19 cellular contexts compared by ENCODE assay signal in genomic region chr10:117892681-117893220, GRCh38.
"Had no signal": no experiment of that assay in that cellular context is flagged by ENCODE, and none has a peak within 500 bp of the region (broad histone marks: within the 10 kb centered on the region; RNA-seq: fewer than 3 reads in every experiment).

No MANE protein-coding gene starts in this region.

- H3K36me3 ChIP-seq: brain microvascular endothelial cell, thyroid gland had no signal

- H3K9me3 ChIP-seq: thyroid gland had no signal

- H3K4me3 Mint-ChIP-seq: activated CD4-positive, alpha-beta T cell treated with anti-CD3 and anti-CD28 coated beads, Interleukin-2, amount 10 ng/mL, durations not matched to agents 7 days and 5 days; activated CD8-positive, alpha-beta T cell treated with anti-CD3 and anti-CD28 coated beads, Interleukin-2, amount 10 ng/mL, durations not matched to agents 7 days and 5 days; activated naive CD4-positive, alpha-beta T cell treated with anti-CD3 and anti-CD28 coated beads for 36 hours; activated T-cell treated with anti-CD3 and anti-CD28 coated beads, Interleukin-2, amount 50 U/mL, for 24 hours; central memory CD8-positive, alpha-beta T cell; natural killer cell; stimulated activated naive B cell treated with anti-CD40 and anti-IgM and Interleukin-4, amounts not matched to agents 10 μg/mL and 1 μg/mL and 100 μg/mL, for 72 hours had no signal

- DNase-seq: activated CD4-positive, alpha-beta T cell treated with anti-CD3 and anti-CD28 coated beads, Interleukin-2, amount 10 ng/mL, durations not matched to agents 7 days and 5 days; activated CD4-positive, CD25-positive, alpha-beta regulatory T cell; activated CD8-positive, alpha-beta T cell treated with anti-CD3 and anti-CD28 coated beads, Interleukin-2, amount 10 ng/mL, durations not matched to agents 7 days and 5 days; activated naive CD4-positive, alpha-beta T cell treated with anti-CD3 and anti-CD28 coated beads for 36 hours; activated T-cell treated with anti-CD3 and anti-CD28 coated beads, Interleukin-2, amount 50 U/mL, for 24 hours; aorta; brain microvascular endothelial cell; cortex of kidney; effector CD4-positive, alpha-beta T cell; left cardiac atrium; mesendoderm; natural killer cell; nucleus accumbens; posterior cingulate gyrus; stimulated activated naive B cell treated with anti-CD40 and anti-IgM and Interleukin-4, amounts not matched to agents 10 μg/mL and 1 μg/mL and 100 μg/mL, for 72 hours; T-helper 9 cell; thyroid gland had no signal

- H3K9me3 Mint-ChIP-seq: activated T-helper 2 cell treated with anti-CD3 and anti-CD28 coated beads, Interferon-gamma antibody, Interleukin-2, Interleukin-4, amounts not matched to agents 10 μg/mL and 5 μg/mL and 100 μg/mL, durations not matched to agents 14 hours and 24 hours and 36 hours had no signal

- ATAC-seq: activated CD8-positive, alpha-beta T cell treated with anti-CD3 and anti-CD28 coated beads, Interleukin-2, amount 10 ng/mL, durations not matched to agents 7 days and 5 days; left cardiac atrium; stimulated activated naive B cell treated with anti-CD40 and anti-IgM and Interleukin-4, amounts not matched to agents 10 μg/mL and 1 μg/mL and 100 μg/mL, for 72 hours had no signal

- H3K27ac Mint-ChIP-seq: activated CD4-positive, alpha-beta T cell treated with anti-CD3 and anti-CD28 coated beads, Interleukin-2, amount 10 ng/mL, durations not matched to agents 7 days and 5 days; activated CD8-positive, alpha-beta T cell treated with anti-CD3 and anti-CD28 coated beads, Interleukin-2, amount 10 ng/mL, durations not matched to agents 7 days and 5 days; activated naive CD4-positive, alpha-beta T cell treated with anti-CD3 and anti-CD28 coated beads for 36 hours; activated T-cell treated with anti-CD3 and anti-CD28 coated beads, Interleukin-2, amount 50 U/mL, for 24 hours; activated T-helper 2 cell treated with anti-CD3 and anti-CD28 coated beads, Interferon-gamma antibody, Interleukin-2, Interleukin-4, amounts not matched to agents 10 μg/mL and 5 μg/mL and 100 μg/mL, durations not matched to agents 14 hours and 24 hours and 36 hours; natural killer cell; stimulated activated naive B cell treated with anti-CD40 and anti-IgM and Interleukin-4, amounts not matched to agents 10 μg/mL and 1 μg/mL and 100 μg/mL, for 72 hours had no signal

- H3K27me3 ChIP-seq: brain microvascular endothelial cell, thyroid gland had no signal

- H3K4me1 Mint-ChIP-seq: central memory CD8-positive, alpha-beta T cell; natural killer cell; stimulated activated naive B cell treated with anti-CD40 and anti-IgM and Interleukin-4, amounts not matched to agents 10 μg/mL and 1 μg/mL and 100 μg/mL, for 72 hours had no signal

- H3K4me3 ChIP-seq: thyroid gland had no signal

- H3K27ac ChIP-seq: brain microvascular endothelial cell, thyroid gland had no signal

- H3K36me3 Mint-ChIP-seq: natural killer cell; stimulated activated naive B cell treated with anti-CD40 and anti-IgM and Interleukin-4, amounts not matched to agents 10 μg/mL and 1 μg/mL and 100 μg/mL, for 72 hours had no signal

- H3K4me1 ChIP-seq: thyroid gland had no signal
